In the genomic region with DNA sequence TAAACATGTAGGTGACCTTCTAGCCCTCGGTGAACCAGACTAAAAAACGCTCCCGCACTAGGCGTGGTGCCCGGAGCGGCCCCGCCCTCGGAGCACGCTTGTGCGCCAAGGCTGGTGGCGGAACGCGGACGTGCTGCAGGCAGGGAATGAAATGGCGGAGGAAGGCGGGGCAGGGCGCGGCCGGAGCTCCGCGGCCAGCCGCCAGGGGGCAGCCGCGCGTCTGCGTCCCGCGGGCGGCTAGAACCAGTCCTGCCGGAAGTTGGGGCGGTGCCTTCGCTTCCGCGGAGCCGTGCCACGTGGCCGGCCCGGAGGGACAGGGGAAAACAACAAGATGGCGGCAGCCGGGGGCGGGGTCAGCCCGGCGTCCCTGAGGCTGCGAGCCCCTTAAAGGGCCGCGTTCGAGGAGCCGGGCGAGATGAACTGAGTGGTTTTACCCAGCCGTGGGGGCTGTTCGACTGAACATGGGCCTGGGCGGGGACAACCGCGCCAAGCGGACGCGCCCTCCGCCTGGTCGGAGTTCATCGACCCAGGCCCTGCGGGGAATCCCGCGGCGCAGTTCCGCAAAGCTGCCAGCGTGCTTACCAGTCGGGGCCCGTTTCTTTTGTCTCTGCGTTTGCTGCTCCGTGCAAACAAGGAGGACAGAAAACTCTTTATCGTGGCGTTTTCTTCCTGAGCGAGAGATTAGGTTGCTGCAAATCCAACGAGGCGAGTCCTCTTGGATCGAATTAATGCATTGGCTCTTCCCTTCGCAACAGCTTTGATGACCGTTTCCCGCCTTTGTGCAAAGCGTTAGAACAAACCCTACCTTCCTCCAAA, we compare ENCODE assay signal across 8 cellular contexts.
DNase-seq lines count a peak whose midpoint lies in the region; ATAC-seq and TF ChIP-seq lines count a peak whose summit lies in the region.

No MANE protein-coding gene starts in this region.

- no peaks in the 10 kb centered on the region for H3K9me3 ChIP-seq in breast epithelium
- H3K9me3 ChIP-seq in smooth muscle cell (replicated peaks; ENCODE audit: low read depth) = no peaks in the 10 kb centered on the region

- peaks cover 24% of the 10 kb centered on the region for H3F3A ChIP-seq in smooth muscle cell (ENCODE audit: low read depth)

- intact Hi-C loops in breast epithelium (cut with DNase I; ENCODE audit: low total_unique reads) = loop anchor here (2.0 to 10.0 kb wide), 2 partner anchors 74 to 106 kb away; no protein-coding TSS in a partner anchor

- peak; percentile 83 for ATAC-seq in GM18873 (IDR thresholded peaks at IDR 0.05; ENCODE audit: low FRiP score, unreplicated experiment)
- peak; percentile 74 for ATAC-seq in HG03135 (IDR thresholded peaks at IDR 0.05; ENCODE audit: unreplicated experiment)

- peak; percentile 95 for DNase-seq in AG08396 (ENCODE audit: low spot score)
- DNase-seq in NCI-H2171 treated with DMSO at 0.1 percent for 48 hours (lab: John Stamatoyannopoulos, UW) = peak; percentile 96
- DNase-seq in breast epithelium (ENCODE audit: low spot score in 2 of 2) = peak; percentile 98
- peak; percentile 94 for DNase-seq in iPS-NIHi7 (ENCODE audit: extremely low spot score)
- DNase-seq in smooth muscle cell (lab: John Stamatoyannopoulos, UW; ENCODE audit: unreplicated experiment) = peak; percentile 93

- no peaks in the 10 kb centered on the region for H4K20me1 ChIP-seq in smooth muscle cell (ENCODE audit: low read depth)

- 1% methylated on average over 79 of the region's 80 CpGs for WGBS in smooth muscle cell (ENCODE audit: low lambda C conversion rate)

- H3K4me1 ChIP-seq in breast epithelium (peaks cover 3 to 11% of the 10 kb centered on the region in 2 donors), smooth muscle cell (ENCODE audit: low read depth) (peaks cover 35% of the 10 kb centered on the region)

- peak overlapping the region; percentile 54 to 73 (median 67) for H3K4me3 ChIP-seq in breast epithelium
- peak overlapping the region; percentile 53 for H3K4me3 ChIP-seq in smooth muscle cell

- H3K36me3 ChIP-seq in breast epithelium (no peaks in the 10 kb centered on the region), smooth muscle cell (ENCODE audit: low read depth) (no peaks in the 10 kb centered on the region)

- peak; percentile 19 for TF ChIP-seq POLR2A in breast epithelium (IDR thresholded peaks at IDR 0.05)

- H3K27ac ChIP-seq in VCaP (peak overlapping the region; percentile 100), breast epithelium (peak overlapping the region; percentile 97 to 99), smooth muscle cell (ENCODE audit: low read depth) (peak overlapping the region; percentile 92)

- TF ChIP-seq CTCF in VCaP (conservative IDR thresholded peaks at IDR 0.05) (peak; percentile 100), breast epithelium (IDR thresholded peaks at IDR 0.05) (peak; percentile 69 to 99 (median 98)), smooth muscle cell (IDR thresholded peaks at IDR 0.05; ENCODE audit: borderline replicate concordance, insufficient read depth, poor library complexity, severe bottlenecking) (peak; percentile 97)

- H3K9ac ChIP-seq in smooth muscle cell (ENCODE audit: low read depth) = peak overlapping the region; percentile 89

- no peaks in the 10 kb centered on the region for H3K27me3 ChIP-seq in breast epithelium
- H3K27me3 ChIP-seq in smooth muscle cell (ENCODE audit: low read depth) = no peaks in the 10 kb centered on the region

- H3K4me2 ChIP-seq in smooth muscle cell = peak overlapping the region; percentile 87

- H3K79me2 ChIP-seq in smooth muscle cell (ENCODE audit: low read depth) = peaks cover 20% of the 10 kb centered on the region

- peak overlapping the region; percentile 80 for H2AFZ ChIP-seq in smooth muscle cell (ENCODE audit: low read depth)

Comparison
In these comparisons a context has a peak if more than half of its experiments do, and no peak if none do; other contexts are left out.
1. Peak in every context shown above with its lines: DNase-seq, ATAC-seq, H3K4me3 ChIP-seq and H3K27ac ChIP-seq.